ENCODE assay signal across 18 cellular contexts in the genomic region with DNA sequence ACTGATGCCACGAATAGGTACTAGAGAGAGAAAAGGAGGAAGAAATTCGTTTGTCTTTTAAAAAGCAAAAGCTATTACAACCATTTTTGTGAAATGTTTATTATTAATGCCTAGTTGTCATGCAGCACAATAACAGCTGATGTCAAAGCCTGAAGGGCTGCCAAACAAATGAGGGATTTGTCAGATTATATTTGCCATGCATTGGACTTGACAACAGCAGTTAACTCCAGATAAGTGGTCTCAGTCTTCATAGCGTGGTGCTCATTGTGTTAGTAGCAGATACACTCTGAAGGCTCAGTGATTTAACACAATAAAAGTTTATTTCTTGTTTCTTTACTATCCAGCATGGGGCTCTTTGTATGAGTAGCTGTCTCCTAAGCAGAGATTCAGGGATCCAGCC.
"Had no signal": no experiment of that assay in that cellular context is flagged by ENCODE, and none has a peak within 500 bp of the region (broad histone marks: within the 10 kb centered on the region; RNA-seq: fewer than 3 reads in every experiment).

No MANE protein-coding gene starts in this region.

- H3K27me3 Mint-ChIP-seq: activated CD4-positive, alpha-beta memory T cell treated with anti-CD3 and anti-CD28 coated beads for 36 hours; activated CD4-positive, alpha-beta T cell treated with anti-CD3 and anti-CD28 coated beads for 36 hours; activated naive CD8-positive, alpha-beta T cell treated with anti-CD3 and anti-CD28 coated beads, Interleukin-2, amount 10 ng/mL, durations not matched to agents 7 days and 5 days; T-helper 17 cell had no signal

- H3K36me3 Mint-ChIP-seq: stimulated activated naive B cell treated with anti-CD40 and anti-IgM and Interleukin-4, amounts not matched to agents 10 μg/mL and 1 μg/mL and 100 μg/mL, for 72 hours had no signal

- FAIRE-seq: islet of Langerhans had no signal

- H3K4me3 Mint-ChIP-seq: activated CD4-positive, alpha-beta memory T cell treated with anti-CD3 and anti-CD28 coated beads for 36 hours; activated CD4-positive, alpha-beta T cell treated with anti-CD3 and anti-CD28 coated beads for 36 hours; activated naive CD8-positive, alpha-beta T cell treated with anti-CD3 and anti-CD28 coated beads, Interleukin-2, amount 10 ng/mL, durations not matched to agents 7 days and 5 days; stimulated activated naive B cell treated with anti-CD40 and anti-IgM and Interleukin-4, amounts not matched to agents 10 μg/mL and 1 μg/mL and 100 μg/mL, for 72 hours; T-helper 17 cell had no signal

- H3K27ac ChIP-seq: dorsolateral prefrontal cortex, skin epidermis, WERI-Rb-1 had no signal

- H3K4me3 ChIP-seq: dorsolateral prefrontal cortex, lung, skin epidermis had no signal

- ATAC-seq: activated CD4-positive, alpha-beta T cell treated with anti-CD3 and anti-CD28 coated beads for 36 hours; right cardiac atrium; stimulated activated naive B cell treated with anti-CD40 and anti-IgM and Interleukin-4, amounts not matched to agents 10 μg/mL and 1 μg/mL and 100 μg/mL, for 72 hours; T-helper 17 cell had no signal

- H3K36me3 ChIP-seq: WERI-Rb-1 had no signal

- H3K27ac Mint-ChIP-seq: activated CD4-positive, alpha-beta memory T cell treated with anti-CD3 and anti-CD28 coated beads for 36 hours; activated CD4-positive, alpha-beta T cell treated with anti-CD3 and anti-CD28 coated beads for 36 hours; activated naive CD8-positive, alpha-beta T cell treated with anti-CD3 and anti-CD28 coated beads, Interleukin-2, amount 10 ng/mL, durations not matched to agents 7 days and 5 days; stimulated activated naive B cell treated with anti-CD40 and anti-IgM and Interleukin-4, amounts not matched to agents 10 μg/mL and 1 μg/mL and 100 μg/mL, for 72 hours; T-helper 17 cell had no signal

- H3K4me1 Mint-ChIP-seq: T-helper 17 cell had no signal

- DNase-seq: activated CD4-positive, alpha-beta memory T cell treated with anti-CD3 and anti-CD28 coated beads for 36 hours; activated CD4-positive, alpha-beta T cell treated with anti-CD3 and anti-CD28 coated beads for 36 hours; activated naive CD4-positive, alpha-beta T cell; activated naive CD8-positive, alpha-beta T cell treated with anti-CD3 and anti-CD28 coated beads, Interleukin-2, amount 10 ng/mL, durations not matched to agents 7 days and 5 days; activated T-cell treated with anti-CD3 and anti-CD28 coated beads, Interleukin-2, amount 50 U/mL, for 48 hours; dorsolateral prefrontal cortex; midbrain; nucleus accumbens; right cardiac atrium; stimulated activated CD4-positive, alpha-beta T cell treated with anti-CD3 and anti-CD28 coated beads, Interleukin-15, amount 100 ng/mL, for 24 hours; stimulated activated CD4-positive, alpha-beta T cell treated with anti-CD3 and anti-CD28 coated beads, Interleukin-4, amount 100 ng/mL, for 1 hour; stimulated activated naive B cell treated with anti-CD40 and anti-IgM and Interleukin-4, amounts not matched to agents 10 μg/mL and 1 μg/mL and 100 μg/mL, for 72 hours; T-helper 17 cell; trophoblast cell; WERI-Rb-1 had no signal
